18 cellular contexts compared by ENCODE assay signal in genomic region chr15:55320963-55321362, GRCh38. TPM values are rescaled to one million over a fixed set of nuclear protein-coding genes. Genes with fewer than 3 reads are reported as not detected.
DNase-seq lines count a peak whose midpoint lies in the region; ATAC-seq and TF ChIP-seq lines count a peak whose summit lies in the region.
"Had no signal": no experiment of that assay in that cellular context is flagged by ENCODE, and none has a peak within 500 bp of the region (broad histone marks: within the 10 kb centered on the region; RNA-seq: fewer than 3 reads in every experiment).

No MANE protein-coding gene starts in this region.

- no peaks in the 10 kb centered on the region for H3K9me3 ChIP-seq in Karpas-422 (ENCODE audit: low read length)
- no peaks in the 10 kb centered on the region for H3K9me3 ChIP-seq in SU-DHL-6 (ENCODE audit: insufficient read depth, low read length)
- H3K9me3 ChIP-seq in smooth muscle cell (replicated peaks; ENCODE audit: low read depth) = no peaks in the 10 kb centered on the region
- H3K9me3 ChIP-seq: A549 had no signal

- H3K4me3 Mint-ChIP-seq in natural killer cell = peak overlapping the region; percentile 17
- H3K4me3 Mint-ChIP-seq in natural killer cell treated with Interleukin-12 subunit alpha and Interleukin-12 subunit beta and Interleukin-15 and Interleukin-18, amount 100 ng/mL, for 72 hours = no peak overlapping the region
- H3K4me3 Mint-ChIP-seq in activated CD4-positive, alpha-beta T cell treated with anti-CD3 and anti-CD28 coated beads, Interleukin-2, amount 10 ng/mL, durations not matched to agents 7 days and 5 days = no peak overlapping the region
- H3K4me3 Mint-ChIP-seq: GM23338 had no signal

- H3K4me2 ChIP-seq in Karpas-422 (ENCODE audit: low read depth, low read length, poor library complexity, severe bottlenecking) (peak overlapping the region; percentile 96), SU-DHL-6 (ENCODE audit: low read depth, low read length, poor library complexity, severe bottlenecking) (peak overlapping the region; percentile 100), smooth muscle cell (peak overlapping the region; percentile 81)
- H3K4me2 ChIP-seq: GM23338 had no signal

- H3K4me1 ChIP-seq in Karpas-422 (ENCODE audit: low read length) (peaks cover 56% of the 10 kb centered on the region), smooth muscle cell (ENCODE audit: low read depth) (peaks cover 22% of the 10 kb centered on the region)

- no peaks in the 10 kb centered on the region for H3K27me3 Mint-ChIP-seq in natural killer cell (ENCODE audit: low read depth in 2 of 2)
- H3K27me3 Mint-ChIP-seq in natural killer cell treated with Interleukin-12 subunit alpha and Interleukin-12 subunit beta and Interleukin-15 and Interleukin-18, amount 100 ng/mL, for 72 hours = no peaks in the 10 kb centered on the region
- no peaks in the 10 kb centered on the region for H3K27me3 Mint-ChIP-seq in activated CD4-positive, alpha-beta T cell treated with anti-CD3 and anti-CD28 coated beads, Interleukin-2, amount 10 ng/mL, durations not matched to agents 7 days and 5 days
- H3K27me3 Mint-ChIP-seq: IgD-negative memory B cell had no signal

- no peaks in the 10 kb centered on the region for H3K27me3 ChIP-seq in Karpas-422 (ENCODE audit: low read length)
- no peaks in the 10 kb centered on the region for H3K27me3 ChIP-seq in SU-DHL-6 (ENCODE audit: low read length)
- H3K27me3 ChIP-seq in smooth muscle cell (ENCODE audit: low read depth) = no peaks in the 10 kb centered on the region

- no peak overlapping the region for H3K9ac ChIP-seq in Karpas-422 (ENCODE audit: low read length)
- H3K9ac ChIP-seq in SU-DHL-6 (ENCODE audit: low read length) = no peak overlapping the region; the same call in 1 of the 2 replicates
- no peak overlapping the region for H3K9ac ChIP-seq in smooth muscle cell (ENCODE audit: low read depth)

- no peaks in the 10 kb centered on the region for H3K9me2 ChIP-seq in Karpas-422 (replicated peaks; ENCODE audit: insufficient read depth, low read length)
- H3K9me2 ChIP-seq in SU-DHL-6 (replicated peaks; ENCODE audit: insufficient read depth, low read length) = no peaks in the 10 kb centered on the region

- H3K9me3 Mint-ChIP-seq in natural killer cell = no peaks in the 10 kb centered on the region
- H3K9me3 Mint-ChIP-seq in natural killer cell treated with Interleukin-12 subunit alpha and Interleukin-12 subunit beta and Interleukin-15 and Interleukin-18, amount 100 ng/mL, for 72 hours = no peaks in the 10 kb centered on the region
- H3K9me3 Mint-ChIP-seq in activated CD4-positive, alpha-beta T cell treated with anti-CD3 and anti-CD28 coated beads, Interleukin-2, amount 10 ng/mL, durations not matched to agents 7 days and 5 days = no peaks in the 10 kb centered on the region
- H3K9me3 Mint-ChIP-seq: GM23338, IgD-negative memory B cell had no signal

- peaks cover 7% of the 10 kb centered on the region for H3K36me3 Mint-ChIP-seq in natural killer cell
- peaks cover 17% of the 10 kb centered on the region for H3K36me3 Mint-ChIP-seq in natural killer cell treated with Interleukin-12 subunit alpha and Interleukin-12 subunit beta and Interleukin-15 and Interleukin-18, amount 100 ng/mL, for 72 hours
- peaks cover 28% of the 10 kb centered on the region for H3K36me3 Mint-ChIP-seq in activated CD4-positive, alpha-beta T cell treated with anti-CD3 and anti-CD28 coated beads, Interleukin-2, amount 10 ng/mL, durations not matched to agents 7 days and 5 days (ENCODE audit: low read depth)

- no peak for TF ChIP-seq CTCF in natural killer cell (IDR thresholded peaks at IDR 0.05)
- no peak for TF ChIP-seq CTCF in SU-DHL-6 (IDR thresholded peaks at IDR 0.05; ENCODE audit: insufficient read depth, low read length, poor library complexity, severe bottlenecking)
- TF ChIP-seq CTCF in smooth muscle cell (IDR thresholded peaks at IDR 0.05; ENCODE audit: borderline replicate concordance, insufficient read depth, poor library complexity, severe bottlenecking) = no peak

- H3K27ac Mint-ChIP-seq in natural killer cell = peak overlapping the region in 1 of 2 donors; percentile 20
- H3K27ac Mint-ChIP-seq in natural killer cell treated with Interleukin-12 subunit alpha and Interleukin-12 subunit beta and Interleukin-15 and Interleukin-18, amount 100 ng/mL, for 72 hours = no peak overlapping the region
- no peak overlapping the region for H3K27ac Mint-ChIP-seq in activated CD4-positive, alpha-beta T cell treated with anti-CD3 and anti-CD28 coated beads, Interleukin-2, amount 10 ng/mL, durations not matched to agents 7 days and 5 days
- H3K27ac Mint-ChIP-seq: GM23338 had no signal

- WGBS in smooth muscle cell (ENCODE audit: low lambda C conversion rate) = 90% methylated on average over 1 of the region's 1 CpG

- no peak for DNase-seq in natural killer cell
- no peak for DNase-seq in natural killer cell treated with Interleukin-12 subunit alpha and Interleukin-12 subunit beta and Interleukin-15 and Interleukin-18, amount 100 ng/mL, for 72 hours (ENCODE audit: low spot score)
- DNase-seq in Karpas-422 = no peak
- DNase-seq in smooth muscle cell (lab: John Stamatoyannopoulos, UW; ENCODE audit: unreplicated experiment) = no peak
- DNase-seq in NCI-H748 (lab: John Stamatoyannopoulos, UW; ENCODE audit: unreplicated experiment) = no peak
- DNase-seq in activated CD4-positive, alpha-beta T cell treated with anti-CD3 and anti-CD28 coated beads, Interleukin-2, amount 10 ng/mL, durations not matched to agents 7 days and 5 days = no peak
- DNase-seq: DMS153, EL, HCEC 1CT, NCI-H1105 treated with DMSO at 0.1 percent for 48 hours, NCI-H1694, NCI-H774 had no signal

- H4K20me1 ChIP-seq in Karpas-422 (ENCODE audit: insufficient read depth, low read depth, low read length) = no peaks in the 10 kb centered on the region
- H4K20me1 ChIP-seq in SU-DHL-6 (ENCODE audit: low read depth, low read length) = no peaks in the 10 kb centered on the region
- no peaks in the 10 kb centered on the region for H4K20me1 ChIP-seq in smooth muscle cell (ENCODE audit: low read depth)

- intact Hi-C loops in natural killer cell (cut with micrococcal nuclease) = no loop called here

- CTCF ChIA-PET in activated CD4-positive, alpha-beta T cell treated with anti-CD3 and anti-CD28 coated beads, Interleukin-2, amount 10 ng/mL, durations not matched to agents 7 days and 5 days (lab: Charles Lee) = no interaction called here

- H3F3A ChIP-seq in SU-DHL-6 (ENCODE audit: insufficient read depth) (peaks cover 14% of the 10 kb centered on the region; the same call in 1 of the 2 replicates), smooth muscle cell (ENCODE audit: low read depth) (no peaks in the 10 kb centered on the region)

- H2AFZ ChIP-seq in Karpas-422 (ENCODE audit: low read length) (no peak overlapping the region), SU-DHL-6 (ENCODE audit: low read depth, low read length, severe bottlenecking) (no peak overlapping the region), smooth muscle cell (ENCODE audit: low read depth) (no peak overlapping the region)
- H2AFZ ChIP-seq: GM23338 had no signal

- H3K4me1 Mint-ChIP-seq in natural killer cell = peaks cover 48 to 55% of the 10 kb centered on the region in 2 donors
- H3K4me1 Mint-ChIP-seq in natural killer cell treated with Interleukin-12 subunit alpha and Interleukin-12 subunit beta and Interleukin-15 and Interleukin-18, amount 100 ng/mL, for 72 hours (ENCODE audit: low read depth in 2 of 2) = peaks cover 19 to 43% of the 10 kb centered on the region in 2 donors
- H3K4me1 Mint-ChIP-seq in activated CD4-positive, alpha-beta T cell treated with anti-CD3 and anti-CD28 coated beads, Interleukin-2, amount 10 ng/mL, durations not matched to agents 7 days and 5 days = peaks cover 46% of the 10 kb centered on the region

- no peak for ATAC-seq in natural killer cell
- no peak for ATAC-seq in natural killer cell treated with Interleukin-12 subunit alpha and Interleukin-12 subunit beta and Interleukin-15 and Interleukin-18, amount 100 ng/mL, for 72 hours
- no peak for ATAC-seq in GM19455 (IDR thresholded peaks at IDR 0.05; ENCODE audit: unreplicated experiment)
- ATAC-seq: A549, GM23338 had no signal

- H3K27ac ChIP-seq in Karpas-422 (ENCODE audit: low read length) = peak overlapping the region; percentile 83
- H3K27ac ChIP-seq in SU-DHL-6 (ENCODE audit: low read depth, low read length) = peak overlapping the region; percentile 71; the same call in 1 of the 2 replicates
- H3K27ac ChIP-seq in smooth muscle cell (ENCODE audit: low read depth) = no peak overlapping the region
- H3K27ac ChIP-seq: C4-2B had no signal

- H3K4me3 ChIP-seq in Karpas-422 (ENCODE audit: low read length) = peak overlapping the region; percentile 94
- H3K4me3 ChIP-seq in SU-DHL-6 (ENCODE audit: insufficient read depth, low read length, poor library complexity, severe bottlenecking) = peak overlapping the region; percentile 99
- H3K4me3 ChIP-seq in smooth muscle cell = no peak overlapping the region
- H3K4me3 ChIP-seq: A549, GM23338 had no signal

- H3K36me3 ChIP-seq in Karpas-422 (ENCODE audit: insufficient read depth, low read length) (peaks cover 9% of the 10 kb centered on the region; the same call in 1 of the 2 replicates), SU-DHL-6 (ENCODE audit: low read length) (no peaks in the 10 kb centered on the region), smooth muscle cell (ENCODE audit: low read depth) (no peaks in the 10 kb centered on the region)

- POLR2A ChIA-PET in activated CD4-positive, alpha-beta T cell treated with anti-CD3 and anti-CD28 coated beads, Interleukin-2, amount 10 ng/mL, durations not matched to agents 7 days and 5 days (lab: Charles Lee) = no interaction called here

- H3K79me2 ChIP-seq in Karpas-422 (ENCODE audit: low read length) (peaks cover 86% of the 10 kb centered on the region), SU-DHL-6 (ENCODE audit: insufficient read depth, low read length) (peaks cover 71% of the 10 kb centered on the region), smooth muscle cell (ENCODE audit: low read depth) (peaks cover 3% of the 10 kb centered on the region)

RNA-seq across cellular contexts. Expression of gene PIGB, which starts 1.9 kb away (rescaled TPM):
- total RNA-seq in natural killer cell (10 to 100 TPM; 24.9 to 33.5 (median 26.1) TPM), smooth muscle cell (12.9 and 18.8 TPM in 2 replicates)
- total RNA-seq in natural killer cell treated with Interleukin-12 subunit alpha and Interleukin-12 subunit beta and Interleukin-15 and Interleukin-18, amount 100 ng/mL, for 72 hours = 10 to 100 TPM; 18.4 to 27.5 TPM
- total RNA-seq in Karpas-422 (2014; rRNA removed; shearing (Covaris generic); ENCODE audit: low replicate concordance) = 15.6 and 46.6 TPM in 2 replicates
- 10.4 and 11.1 TPM in 2 replicates for polyA plus RNA-seq in smooth muscle cell
- 10 to 100 TPM; 22.2 to 23.4 TPM for total RNA-seq in activated CD4-positive, alpha-beta T cell treated with anti-CD3 and anti-CD28 coated beads, Interleukin-2, amount 10 ng/mL, durations not matched to agents 7 days and 5 days

RNA-seq across cellular contexts. Expression of gene PIGBOS1, which starts 2.0 kb away (rescaled TPM):
- total RNA-seq in natural killer cell = 10 to 100 TPM in 1 of 3 donors, 1 to 10 TPM in 2; 7.7 to 10.9 (median 9.3) TPM
- 10 to 100 TPM; 13.2 to 13.3 TPM for total RNA-seq in natural killer cell treated with Interleukin-12 subunit alpha and Interleukin-12 subunit beta and Interleukin-15 and Interleukin-18, amount 100 ng/mL, for 72 hours
- total RNA-seq in Karpas-422 (2014; rRNA removed; shearing (Covaris generic); ENCODE audit: low replicate concordance) = 17.1 and 18.2 TPM in 2 replicates
- 14.6 and 32.2 TPM in 2 replicates for total RNA-seq in smooth muscle cell
- polyA plus RNA-seq in smooth muscle cell = 18.4 and 25.0 TPM in 2 replicates
- 10 to 100 TPM; 11.0 to 11.4 TPM for total RNA-seq in activated CD4-positive, alpha-beta T cell treated with anti-CD3 and anti-CD28 coated beads, Interleukin-2, amount 10 ng/mL, durations not matched to agents 7 days and 5 days

RNA-seq across cellular contexts. Expression of gene RAB27A, which starts 31.4 kb away (rescaled TPM):
- total RNA-seq in natural killer cell = 100 to 1,000 TPM in 1 of 3 donors, 10 to 100 TPM in 2; 90.0 to 111 (median 98.1) TPM
- 100 to 1,000 TPM; 136 to 243 TPM for total RNA-seq in natural killer cell treated with Interleukin-12 subunit alpha and Interleukin-12 subunit beta and Interleukin-15 and Interleukin-18, amount 100 ng/mL, for 72 hours
- total RNA-seq in Karpas-422 (2014; rRNA removed; shearing (Covaris generic); ENCODE audit: low replicate concordance) = 1.3 and 4.7 TPM in 2 replicates
- 14.6 and 18.0 TPM in 2 replicates for total RNA-seq in smooth muscle cell
- 15.6 and 16.6 TPM in 2 replicates for polyA plus RNA-seq in smooth muscle cell
- total RNA-seq in activated CD4-positive, alpha-beta T cell treated with anti-CD3 and anti-CD28 coated beads, Interleukin-2, amount 10 ng/mL, durations not matched to agents 7 days and 5 days = 10 to 100 TPM; 63.4 to 65.8 TPM
